Comparison of ENCODE assay signal across 8 cellular contexts in genomic region chr16:30010817-30011504, GRCh38. TPM values are rescaled to one million over a fixed set of nuclear protein-coding genes. Genes with fewer than 3 reads are reported as not detected.
DNase-seq lines count a peak whose midpoint lies in the region; ATAC-seq and TF ChIP-seq lines count a peak whose summit lies in the region.

Gene DOC2A (minus strand): TSS chr16:30011027. CDS start chr16:30010222, 805 bp downstream.

- H3K4me3 ChIP-seq in OCI-LY3 (ENCODE audit: low read length) (peak within 1 kb of the TSS; percentile 79), cardiac fibroblast (replicated peaks in 1 of 2; ENCODE audit: low read depth in 2 of 2, low read length in 2 of 2) (peak within 1 kb of the TSS; percentile 36 to 40), adrenal gland (peak within 1 kb of the TSS in 2 of 4 donors; percentile 4 to 52)
- H3K4me3 ChIP-seq in naive thymus-derived CD4-positive, alpha-beta T cell (ENCODE audit: low read length) = peak within 1 kb of the TSS; percentile 33

- peaks cover 46% of the 10 kb centered on the region for H3K27me3 Mint-ChIP-seq in T-helper 1 cell treated with Interleukin-12 subunit alpha and Interleukin-12 subunit beta and Interleukin-4 antibody, amounts not matched to agents 30 μg/mL and 1 μg/mL, for 36 hours (ENCODE audit: low read depth)
- H3K27me3 Mint-ChIP-seq in naive thymus-derived CD4-positive, alpha-beta T cell = peaks cover 0 to 41% (median 6%) of the 10 kb centered on the region in 5 donors

- H3K4me1 Mint-ChIP-seq in T-helper 1 cell treated with Interleukin-12 subunit alpha and Interleukin-12 subunit beta and Interleukin-4 antibody, amounts not matched to agents 30 μg/mL and 1 μg/mL, for 36 hours (ENCODE audit: low read depth) = peaks cover 2% of the 10 kb centered on the region
- H3K4me1 Mint-ChIP-seq in naive thymus-derived CD4-positive, alpha-beta T cell = peaks cover 4 to 11% (median 5%) of the 10 kb centered on the region in 7 donors

- TF ChIP-seq POLR2A in adrenal gland (IDR thresholded peaks at IDR 0.05) = no peak

- no peak within 1 kb of the TSS for H3K27ac Mint-ChIP-seq in T-helper 1 cell treated with Interleukin-12 subunit alpha and Interleukin-12 subunit beta and Interleukin-4 antibody, amounts not matched to agents 30 μg/mL and 1 μg/mL, for 36 hours
- H3K27ac Mint-ChIP-seq in naive thymus-derived CD4-positive, alpha-beta T cell = peak within 1 kb of the TSS in 4 of 9 donors; percentile 16 to 51 (median 32)

- POLR2A ChIA-PET in naive thymus-derived CD4-positive, alpha-beta T cell (lab: Charles Lee) = interaction anchor here (0.6 kb wide), 1 partner anchor 143 kb away, joined by 3 read pairs; no protein-coding TSS in a partner anchor

- H3K27me3 ChIP-seq in OCI-LY3 (ENCODE audit: low read depth, low read length) (no peaks in the 10 kb centered on the region), adrenal gland (peaks cover 22% of the 10 kb centered on the region)
- peaks cover 0 to 8% of the 10 kb centered on the region in 2 donors for H3K27me3 ChIP-seq in naive thymus-derived CD4-positive, alpha-beta T cell (ENCODE audit: control insufficient read depth in 2 of 2, insufficient read depth in 2 of 2, low read length in 2 of 2)

- peak; percentile 71 for ATAC-seq in naive thymus-derived CD4-positive, alpha-beta T cell
- ATAC-seq in HG03045 (IDR thresholded peaks at IDR 0.05; ENCODE audit: unreplicated experiment) = no peak

- H2AFZ ChIP-seq in OCI-LY3 (ENCODE audit: low read depth, low read length) = peak within 1 kb of the TSS; percentile 75

- intact Hi-C loops in naive thymus-derived CD4-positive, alpha-beta T cell (cut with micrococcal nuclease) = no loop called here
- intact Hi-C loops in adrenal gland (cut with DNase I) = no loop called here

- TF ChIP-seq CTCF in OCI-LY3 (IDR thresholded peaks at IDR 0.05; ENCODE audit: low read depth, low read length) (no peak), cardiac fibroblast (IDR thresholded peaks at IDR 0.05; ENCODE audit: low read depth, low read length) (no peak), adrenal gland (IDR thresholded peaks at IDR 0.05) (no peak)

- CTCF ChIA-PET in naive thymus-derived CD4-positive, alpha-beta T cell (lab: Charles Lee) = interaction anchor here (0.6 kb wide), 1 partner anchor 182 kb away, joined by 6 read pairs; no protein-coding TSS in a partner anchor

- H3K4me3 Mint-ChIP-seq in T-helper 1 cell treated with Interleukin-12 subunit alpha and Interleukin-12 subunit beta and Interleukin-4 antibody, amounts not matched to agents 30 μg/mL and 1 μg/mL, for 36 hours = peak within 1 kb of the TSS; percentile 85
- peak within 1 kb of the TSS; percentile 74 to 90 (median 82) for H3K4me3 Mint-ChIP-seq in naive thymus-derived CD4-positive, alpha-beta T cell

- H3K27ac ChIP-seq in OCI-LY3 (ENCODE audit: low read length) (no peak within 1 kb of the TSS), adrenal gland (no peak within 1 kb of the TSS)
- H3K27ac ChIP-seq in naive thymus-derived CD4-positive, alpha-beta T cell (ENCODE audit: low read depth, low read length) = no peak within 1 kb of the TSS

- H3K9me3 Mint-ChIP-seq in T-helper 1 cell treated with Interleukin-12 subunit alpha and Interleukin-12 subunit beta and Interleukin-4 antibody, amounts not matched to agents 30 μg/mL and 1 μg/mL, for 36 hours = no peaks in the 10 kb centered on the region
- H3K9me3 Mint-ChIP-seq in naive thymus-derived CD4-positive, alpha-beta T cell = no peaks in the 10 kb centered on the region

- no peak for DNase-seq in T-helper 1 cell
- no peak for DNase-seq in cardiac fibroblast (ENCODE audit: low read depth in 2 of 2)
- peak in 5 of 9 donors; percentile 23 to 39 (median 36) for DNase-seq in naive thymus-derived CD4-positive, alpha-beta T cell
- no peak for DNase-seq in hippocampal formation (lab: John Stamatoyannopoulos, UW)
- DNase-seq in adrenal gland = no peak

- peak within 1 kb of the TSS; percentile 68 for H3K9ac ChIP-seq in OCI-LY3 (ENCODE audit: low read length)

- no peaks in the 10 kb centered on the region for H3K36me3 ChIP-seq in OCI-LY3 (replicated peaks; ENCODE audit: low read depth, low read length)
- H3K36me3 ChIP-seq in naive thymus-derived CD4-positive, alpha-beta T cell (ENCODE audit: control insufficient read depth in 2 of 3, insufficient read depth in 3 of 3, low read length in 3 of 3) = no peaks in the 10 kb centered on the region
- no peaks in the 10 kb centered on the region for H3K36me3 ChIP-seq in adrenal gland (replicated peaks in 1 of 2)

- WGBS in adrenal gland, 4 donors = 0 to 1% (median 1%) methylated on average over 4 to 84 of the region's 84 CpGs; no CpG with 5 or more reads in 1 of the 4 donors

- H3K9me3 ChIP-seq in OCI-LY3 (ENCODE audit: insufficient read depth, low read length) = no peaks in the 10 kb centered on the region
- H3K9me3 ChIP-seq in naive thymus-derived CD4-positive, alpha-beta T cell (ENCODE audit: control insufficient read depth in 2 of 3, low read length in 3 of 3) = no peaks in the 10 kb centered on the region
- no peaks in the 10 kb centered on the region for H3K9me3 ChIP-seq in adrenal gland (replicated peaks in 1 of 3)

- H3K36me3 Mint-ChIP-seq in T-helper 1 cell treated with Interleukin-12 subunit alpha and Interleukin-12 subunit beta and Interleukin-4 antibody, amounts not matched to agents 30 μg/mL and 1 μg/mL, for 36 hours (ENCODE audit: low read depth) = peaks cover 1% of the 10 kb centered on the region
- H3K36me3 Mint-ChIP-seq in naive thymus-derived CD4-positive, alpha-beta T cell = no peaks in the 10 kb centered on the region

- H3K4me1 ChIP-seq in OCI-LY3 (ENCODE audit: low read length) = peaks cover 20% of the 10 kb centered on the region
- H3K4me1 ChIP-seq in naive thymus-derived CD4-positive, alpha-beta T cell (ENCODE audit: control insufficient read depth in 2 of 2, insufficient read depth in 2 of 2, low read length in 2 of 2) = peaks cover 8 to 10% of the 10 kb centered on the region in 2 donors
- H3K4me1 ChIP-seq in adrenal gland (replicated peaks in 1 of 2) = peaks cover 11 to 12% of the 10 kb centered on the region in 2 donors

- H3K4me2 ChIP-seq in OCI-LY3 (ENCODE audit: low read length) = peak within 1 kb of the TSS; percentile 85

- H4K20me1 ChIP-seq in OCI-LY3 (ENCODE audit: insufficient read depth, low read length) = no peaks in the 10 kb centered on the region

- no peaks in the 10 kb centered on the region for H3K79me2 ChIP-seq in OCI-LY3 (ENCODE audit: low read length)

RNA-seq across cellular contexts. Expression of gene DOC2A, which starts in this region (rescaled TPM):
- total RNA-seq in naive thymus-derived CD4-positive, alpha-beta T cell = under 1 TPM in 2 of 5 experiments, not detected in 3; 0.46 to 0.54 TPM
- polyA plus RNA-seq in naive thymus-derived CD4-positive, alpha-beta T cell = under 1 TPM in 1 of 2 donors, not detected in 1; 0.18 TPM
- 10 to 100 TPM in 1 of 8 donors, 1 to 10 TPM in 4, under 1 TPM in 2, not detected in 1; 0.35 to 14.8 (median 2.5) TPM for total RNA-seq in adrenal gland
- 10 to 100 TPM in 1 of 3 donors, 1 to 10 TPM in 1, under 1 TPM in 1; 0.60 to 33.0 (median 9.5) TPM for polyA plus RNA-seq in adrenal gland

Comparison
In these comparisons a context has a peak if more than half of its experiments do, and no peak if none do; other contexts are left out.
1. Peak in DNase-seq, ATAC-seq and H3K4me3 ChIP-seq in naive thymus-derived CD4-positive, alpha-beta T cell; RNA of the gene not detected or under 1 TPM.